ENCODE assay signal across 11 cellular contexts in genomic region chr6:109091314-109092009, GRCh38. TPM values are rescaled to one million over a fixed set of nuclear protein-coding genes. Genes with fewer than 3 reads are reported as not detected.
DNase-seq lines count a peak whose midpoint lies in the region; ATAC-seq and TF ChIP-seq lines count a peak whose summit lies in the region.
"Had no signal": no experiment of that assay in that cellular context is flagged by ENCODE, and none has a peak within 500 bp of the region (broad histone marks: within the 10 kb centered on the region; RNA-seq: fewer than 3 reads in every experiment).

No MANE protein-coding gene starts in this region.

- H3K27ac ChIP-seq in DOHH2 (ENCODE audit: low read depth, low read length): no peak overlapping the region
- H3K27ac ChIP-seq in OCI-LY7 (ENCODE audit: low read depth, low read length, poor library complexity, severe bottlenecking): no peak overlapping the region
- no peak overlapping the region for H3K27ac ChIP-seq in ovary

- no peak overlapping the region for H3K4me3 ChIP-seq in DOHH2 (ENCODE audit: low read length)
- H3K4me3 ChIP-seq in OCI-LY7 (ENCODE audit: low read depth, low read length, poor library complexity, severe bottlenecking): peak overlapping the region; percentile 92
- peak overlapping the region; percentile 80 for H3K4me3 ChIP-seq in ovary
- H3K4me3 ChIP-seq in lower leg skin (ENCODE audit: low read depth, poor library complexity, severe bottlenecking): no peak overlapping the region

- POLR2A ChIA-PET in OCI-LY7 (lab: Charles Lee): interaction anchor here (1.6 to 5.8 kb wide), 2 partner anchors 11 to 27 kb away, joined by 3 to 54 read pairs; no protein-coding TSS in a partner anchor

- TF ChIP-seq EP300 in ovary (IDR thresholded peaks at IDR 0.05): no peak

- TF ChIP-seq POLR2A in ovary (IDR thresholded peaks at IDR 0.05) (no peak), lower leg skin (IDR thresholded peaks at IDR 0.05) (no peak)

- H3K4me2 ChIP-seq in DOHH2 (ENCODE audit: low read length) (peak overlapping the region; percentile 91), OCI-LY7 (ENCODE audit: low read length) (peak overlapping the region; percentile 93)

- intact Hi-C loops in OCI-LY7 (cut with micrococcal nuclease; ENCODE audit: unreplicated experiment): loop anchor here (5.0 to 10.0 kb wide), 2 partner anchors 363 to 1134 kb away; partner anchors contain the start of genes MICAL1 and SEC63
- intact Hi-C loops in ovary (cut with DNase I): loop anchor here in 2 of 4 donors (10.0 kb wide), 1 partner anchor 293 kb away; the partner anchor contains the start of gene CD164 (in 2 of the 2)
- intact Hi-C loops in lower leg skin (cut with DNase I; ENCODE audit: low total_unique reads): no loop called here

- DNase-seq in OCI-LY7 (ENCODE audit: low spot score): no peak
- DNase-seq in effector memory CD8-positive, alpha-beta T cell: no peak
- DNase-seq in ovary: no peak
- no peak for DNase-seq in lower leg skin (ENCODE audit: low spot score in 2 of 2)
- DNase-seq in SKM-1 (lab: John Stamatoyannopoulos, UW; ENCODE audit: unreplicated experiment): no peak
- no peak for DNase-seq in activated CD4-positive, CD25-positive, alpha-beta regulatory T cell (lab: John Stamatoyannopoulos, UW)
- DNase-seq: GDM1, NCI-H82, nucleus accumbens, T-helper 9 cell had no signal

- H3K9me3 Mint-ChIP-seq in effector memory CD8-positive, alpha-beta T cell: no peaks in the 10 kb centered on the region

- TF ChIP-seq CTCF in DOHH2 (IDR thresholded peaks at IDR 0.05; ENCODE audit: low read depth, low read length, poor library complexity, severe bottlenecking) (no peak), OCI-LY7 (conservative IDR thresholded peaks at IDR 0.05; ENCODE audit: low read length) (no peak), ovary (IDR thresholded peaks at IDR 0.05) (no peak), lower leg skin (IDR thresholded peaks at IDR 0.05) (no peak)

- H3K4me1 ChIP-seq in DOHH2 (ENCODE audit: control insufficient read depth, low read length): peaks cover 24% of the 10 kb centered on the region
- H3K4me1 ChIP-seq in OCI-LY7 (ENCODE audit: insufficient read depth, low read length, poor library complexity, severe bottlenecking): peaks cover 54% of the 10 kb centered on the region
- H3K4me1 ChIP-seq in ovary (ENCODE audit: insufficient read depth): peaks cover 4% of the 10 kb centered on the region

- CTCF ChIA-PET in OCI-LY7 (lab: Charles Lee; ENCODE audit: unreplicated experiment): no interaction called here

- H3K36me3 Mint-ChIP-seq in effector memory CD8-positive, alpha-beta T cell (ENCODE audit: insufficient read depth): peaks cover 13% of the 10 kb centered on the region

- H3K36me3 ChIP-seq in DOHH2 (ENCODE audit: control insufficient read depth, low read length): peaks cover 3% of the 10 kb centered on the region; the same call in 1 of the 2 replicates
- H3K36me3 ChIP-seq in OCI-LY7 (ENCODE audit: insufficient read depth, low read length): no peaks in the 10 kb centered on the region
- no peaks in the 10 kb centered on the region for H3K36me3 ChIP-seq in ovary

- no peaks in the 10 kb centered on the region for H4K20me1 ChIP-seq in DOHH2 (ENCODE audit: control insufficient read depth, insufficient read depth, low read depth, low read length)
- peaks cover 15% of the 10 kb centered on the region; the same call in 1 of the 2 replicates for H4K20me1 ChIP-seq in OCI-LY7 (ENCODE audit: insufficient read depth, low read length)

- no peaks in the 10 kb centered on the region for H3K9me2 ChIP-seq in DOHH2 (replicated peaks; ENCODE audit: control insufficient read depth, low read length)
- H3K9me2 ChIP-seq in OCI-LY7 (ENCODE audit: insufficient read depth, low read length): no peaks in the 10 kb centered on the region

- H3K4me3 Mint-ChIP-seq in effector memory CD8-positive, alpha-beta T cell: peak overlapping the region; percentile 91 to 94

- 90 to 95% (median 94%) methylated on average over 5 of the region's 5 CpGs for WGBS in ovary, 3 donors
- WGBS in lower leg skin, 2 donors: 93 to 94% methylated on average over 5 of the region's 5 CpGs

- no peaks in the 10 kb centered on the region for H3K9me3 ChIP-seq in DOHH2 (ENCODE audit: control insufficient read depth, insufficient read depth, low read length)
- H3K9me3 ChIP-seq in OCI-LY7 (ENCODE audit: low read length): no peaks in the 10 kb centered on the region
- H3K9me3 ChIP-seq in ovary: no peaks in the 10 kb centered on the region

- BruUV-seq in OCI-LY7 (replicated peaks; lab: Mats Ljungman, UMichigan): no TSS peak

- H3K27me3 ChIP-seq in DOHH2 (ENCODE audit: control insufficient read depth, low read length): peaks cover 8% of the 10 kb centered on the region; the same call in 1 of the 2 replicates
- no peaks in the 10 kb centered on the region for H3K27me3 ChIP-seq in ovary

- no peak for ATAC-seq in effector memory CD8-positive, alpha-beta T cell (replicated peaks)

- peaks cover 11% of the 10 kb centered on the region for H3K79me2 ChIP-seq in DOHH2 (ENCODE audit: control insufficient read depth, low read length)
- peaks cover 87% of the 10 kb centered on the region for H3K79me2 ChIP-seq in OCI-LY7 (ENCODE audit: insufficient read depth, low read depth, low read length)

- no peak overlapping the region; the same call in 1 of the 2 replicates for H2AFZ ChIP-seq in OCI-LY7 (ENCODE audit: low read length)

- peak overlapping the region; percentile 41 to 53 for H3K27ac Mint-ChIP-seq in effector memory CD8-positive, alpha-beta T cell

- H3K4me1 Mint-ChIP-seq in effector memory CD8-positive, alpha-beta T cell (ENCODE audit: low read depth in 2 of 2): peaks cover 42 to 58% of the 10 kb centered on the region in 2 donors

- H3F3A ChIP-seq in DOHH2 (ENCODE audit: control insufficient read depth, insufficient read depth): peaks cover 7% of the 10 kb centered on the region; the same call in 1 of the 2 replicates

- no peaks in the 10 kb centered on the region for H3K27me3 Mint-ChIP-seq in effector memory CD8-positive, alpha-beta T cell

RNA-seq across cellular contexts. Expression of gene SESN1, which starts 3.2 kb away (rescaled TPM):
- total RNA-seq in OCI-LY7 (2014; rRNA removed; shearing (Covaris generic)): 7.7 and 10.8 TPM in 2 replicates
- 13.8 and 14.8 TPM in 2 replicates for total RNA-seq in OCI-LY7 (2022)
- total RNA-seq in ovary: 10 to 100 TPM; 36.5 to 97.2 (median 65.4) TPM
- polyA plus RNA-seq in ovary: 10 to 100 TPM; 55.0 to 68.4 TPM
- total RNA-seq in lower leg skin: 100 to 1,000 TPM in 3 of 4 donors, 10 to 100 TPM in 1; 47.9 to 165 (median 110) TPM

RNA-seq across cellular contexts. Expression of gene CEP57L1, which starts 3.8 kb away (rescaled TPM):
- 22.7 and 26.7 TPM in 2 replicates for total RNA-seq in OCI-LY7 (2014; rRNA removed; shearing (Covaris generic))
- total RNA-seq in OCI-LY7 (2022) (22.5 and 28.2 TPM in 2 replicates), ovary (10 to 100 TPM in 3 of 7 donors, 1 to 10 TPM in 4; 7.4 to 12.6 (median 9.7) TPM), lower leg skin (10 to 100 TPM in 1 of 4 donors, 1 to 10 TPM in 3; 3.2 to 10.2 (median 7.3) TPM)
- 1 to 10 TPM; 4.9 to 9.1 TPM for polyA plus RNA-seq in ovary

Comparison
In these comparisons a context has a peak if more than half of its experiments do, and no peak if none do; other contexts are left out.
1. H3K4me3 ChIP-seq: peak in OCI-LY7 (single experiment) and ovary (single experiment); none in DOHH2 (single experiment) and lower leg skin (single experiment).